Comparison of ENCODE assay signal across 11 cellular contexts in genomic region chr9:98085955-98086354, GRCh38. TPM values are rescaled to one million over a fixed set of nuclear protein-coding genes. Genes with fewer than 3 reads are reported as not detected.
DNase-seq lines count a peak whose midpoint lies in the region; ATAC-seq and TF ChIP-seq lines count a peak whose summit lies in the region.
"Had no signal": no experiment of that assay in that cellular context is flagged by ENCODE, and none has a peak within 500 bp of the region (broad histone marks: within the 10 kb centered on the region; RNA-seq: fewer than 3 reads in every experiment).

No MANE protein-coding gene starts in this region.

- peaks cover 0 to 8% (median 0%) of the 10 kb centered on the region in 11 experiments; a peak in 4 of 22 replicates for H3K9me3 ChIP-seq in BLaER1 treated with 17β-estradiol and CSF1 and Interleukin-3, amounts not matched to agents 10 nM and 100 nM (replicated peaks in 1 of 11)
- no peaks in the 10 kb centered on the region for H3K9me3 ChIP-seq in OCI-LY1 (ENCODE audit: low read length)

- no peaks in the 10 kb centered on the region for H3K79me2 ChIP-seq in OCI-LY1 (ENCODE audit: insufficient read depth, low read length)

- H4K20me1 ChIP-seq in BLaER1 treated with 17β-estradiol and CSF1 and Interleukin-3, amounts not matched to agents 10 nM and 100 nM, result peaks cover 0 to 53% (median 0%) of the 10 kb centered on the region in 11 experiments; a peak in 5 of 22 replicates
- H4K20me1 ChIP-seq in OCI-LY1 (ENCODE audit: insufficient read depth, low read length), result no peaks in the 10 kb centered on the region

- peaks cover 6% of the 10 kb centered on the region; the same call in 1 of the 2 replicates for H3F3A ChIP-seq in OCI-LY1 (ENCODE audit: insufficient read depth, low read length)

- H3K4me2 ChIP-seq in BLaER1 treated with 17β-estradiol and CSF1 and Interleukin-3, amounts not matched to agents 10 nM and 100 nM, result peak overlapping the region in 8 of 11 experiments; percentile 4 to 66 (median 46); a peak in 14 of 22 replicates
- H3K4me2 ChIP-seq in OCI-LY1 (ENCODE audit: low read length), result peak overlapping the region; percentile 91

- ATAC-seq in GM19397 (IDR thresholded peaks at IDR 0.05; ENCODE audit: unreplicated experiment), result no peak
- ATAC-seq: HepG2 had no signal

- H3K9ac ChIP-seq in BLaER1 treated with 17β-estradiol and CSF1 and Interleukin-3, amounts not matched to agents 10 nM and 100 nM, result peak overlapping the region in 2 of 11 experiments; percentile 21 to 33; a peak in 1 of 22 replicates
- peak overlapping the region; percentile 85; the same call in 1 of the 2 replicates for H3K9ac ChIP-seq in OCI-LY1 (ENCODE audit: low read length)

- H3K27me3 ChIP-seq in BLaER1 treated with 17β-estradiol and CSF1 and Interleukin-3, amounts not matched to agents 10 nM and 100 nM, result no peaks in the 10 kb centered on the region
- no peaks in the 10 kb centered on the region for H3K27me3 ChIP-seq in OCI-LY1 (ENCODE audit: insufficient read depth, low read length)

- TF ChIP-seq CTCF in OCI-LY1 (IDR thresholded peaks at IDR 0.05; ENCODE audit: low read length), result no peak

- H3K4me3 ChIP-seq in BLaER1 treated with 17β-estradiol and CSF1 and Interleukin-3, amounts not matched to agents 10 nM and 100 nM, result no peak overlapping the region
- peak overlapping the region; percentile 80 for H3K4me3 ChIP-seq in OCI-LY1 (ENCODE audit: low read depth, low read length, poor library complexity, severe bottlenecking)

- peak; percentile 21 for DNase-seq in Caki2 (ENCODE audit: low read depth)
- peak; percentile 50 for DNase-seq in iPS-NIHi7 (ENCODE audit: extremely low spot score)
- no peak for DNase-seq in activated effector memory CD4-positive, alpha-beta T cell treated with Interleukin-2 at 50 U/mL for 16 hours
- no peak for DNase-seq in NCI-H2227 (lab: John Stamatoyannopoulos, UW; ENCODE audit: unreplicated experiment)
- DNase-seq in stimulated activated CD4-positive, alpha-beta T cell treated with anti-CD3 and anti-CD28 coated beads, Interleukin-4, amount 100 ng/mL, for 1 hour, result no peak
- DNase-seq: NCI-H2081, SHP77 had no signal

- no peaks in the 10 kb centered on the region for H3K9me2 ChIP-seq in OCI-LY1 (ENCODE audit: low read depth, low read length)

- in situ Hi-C loops in Caki2 (cut with HindIII; ENCODE audit: low pct_unique_long_range_greater_than_20kb, low sequenced_read_pairs), result no loop called here

- H3K4me1 ChIP-seq in BLaER1 treated with 17β-estradiol and CSF1 and Interleukin-3, amounts not matched to agents 10 nM and 100 nM, result peaks cover 15 to 33% (median 25%) of the 10 kb centered on the region in 10 experiments
- H3K4me1 ChIP-seq in OCI-LY1 (ENCODE audit: insufficient read depth, low read length, severe bottlenecking), result peaks cover 35% of the 10 kb centered on the region

- H2AFZ ChIP-seq in OCI-LY1 (ENCODE audit: low read length), result no peak overlapping the region

- no peak overlapping the region for H3K27ac ChIP-seq in BLaER1 treated with 17β-estradiol and CSF1 and Interleukin-3, amounts not matched to agents 10 nM and 100 nM
- H3K27ac ChIP-seq in OCI-LY1 (ENCODE audit: low read depth, low read length, poor library complexity, severe bottlenecking), result peak overlapping the region; percentile 81

- H3K36me3 ChIP-seq in BLaER1 treated with 17β-estradiol and CSF1 and Interleukin-3, amounts not matched to agents 10 nM and 100 nM, result peaks cover 44 to 90% (median 58%) of the 10 kb centered on the region in 11 experiments
- H3K36me3 ChIP-seq in OCI-LY1 (ENCODE audit: insufficient read depth, low read length), result peaks cover 37% of the 10 kb centered on the region; the same call in 1 of the 2 replicates

RNA-seq across cellular contexts. Expression of gene NANS, which starts 29.4 kb away (rescaled TPM):
- total RNA-seq in Caki2 (2014; rRNA removed; shearing (Covaris generic); ENCODE audit: low replicate concordance), result 60.8 and 98.6 TPM in 2 replicates

RNA-seq across cellular contexts. Expression of gene TRIM14, which starts 33.1 kb away (rescaled TPM):
- total RNA-seq in Caki2 (2014; rRNA removed; shearing (Covaris generic); ENCODE audit: low replicate concordance), result 5.7 and 14.6 TPM in 2 replicates

Comparison
In these comparisons a context has a peak if more than half of its experiments do, and no peak if none do; other contexts are left out.
1. DNase-seq: peak in Caki2 (single experiment) and iPS-NIHi7 (single experiment); none in activated effector memory CD4-positive, alpha-beta T cell treated with Interleukin-2 at 50 U/mL for 16 hours (single experiment), NCI-H2227 (single experiment) and stimulated activated CD4-positive, alpha-beta T cell treated with anti-CD3 and anti-CD28 coated beads, Interleukin-4, amount 100 ng/mL, for 1 hour (single experiment).